38 cellular contexts compared by ENCODE assay signal in genomic region chr15:64730151-64730550, GRCh38. TPM values are rescaled to one million over a fixed set of nuclear protein-coding genes. Genes with fewer than 3 reads are reported as not detected.
"Had no signal": no experiment of that assay in that cellular context is flagged by ENCODE, and none has a peak within 500 bp of the region (broad histone marks: within the 10 kb centered on the region; RNA-seq: fewer than 3 reads in every experiment).

No MANE protein-coding gene starts in this region.

- DNase-seq: activated effector memory CD4-positive, alpha-beta T cell treated with anti-CD3 and anti-CD28 coated beads, Interleukin-2, amount 50 U/mL, for 16 hours; activated effector memory CD4-positive, alpha-beta T cell treated with Interleukin-2 at 50 U/mL for 16 hours; activated gamma-delta T cell; activated gamma-delta T cell treated with Interleukin-2 at 50 U/mL for 16 hours; activated naive CD4-positive, alpha-beta T cell; activated naive CD4-positive, alpha-beta T cell treated with anti-CD3 and anti-CD28 coated beads for 36 hours; activated naive CD4-positive, alpha-beta T cell treated with anti-CD3 and anti-CD28 coated beads, Interleukin-2, amount 10 ng/mL, durations not matched to agents 7 days and 5 days; activated naive CD4-positive, alpha-beta T cell treated with anti-CD3 and anti-CD28 coated beads, Interleukin-2, amount 50 U/mL, for 16 hours; activated naive CD4-positive, alpha-beta T cell treated with Interleukin-2 at 50 U/mL for 16 hours; activated naive CD8-positive, alpha-beta T cell treated with anti-CD3 and anti-CD28 coated beads for 36 hours; activated naive CD8-positive, alpha-beta T cell treated with anti-CD3 and anti-CD28 coated beads, Interleukin-2, amount 10 ng/mL, durations not matched to agents 7 days and 5 days; activated naive CD8-positive, alpha-beta T cell treated with anti-CD3 and anti-CD28 coated beads, Interleukin-2, amount 50 U/mL, for 24 hours; activated T-cell treated with anti-CD3 and anti-CD28 coated beads, Interleukin-2, amount 50 U/mL, for 24 hours; activated T-cell treated with anti-CD3 and anti-CD28 coated beads, Interleukin-2, amount 50 U/mL, for 4 hours; activated T-cell treated with anti-CD3 and anti-CD28 coated beads, Interleukin-2, amount 50 U/mL, for 48 hours; activated T-cell treated with anti-CD3 and anti-CD28 coated beads, Interleukin-2, amount 50 U/mL, for 72 hours; adrenal gland; amniotic stem cell; amygdala; anterior cingulate cortex; aorta; body of pancreas; brain microvascular endothelial cell; caudate nucleus; central memory CD4-positive, alpha-beta T cell; cerebellar nuclear complex had no signal

- H3K4me1 ChIP-seq: ascending aorta, breast epithelium had no signal

- H3K27me3 Mint-ChIP-seq: activated naive CD4-positive, alpha-beta T cell treated with anti-CD3 and anti-CD28 coated beads, Interleukin-2, amount 50 U/mL, for 24 hours; activated naive CD8-positive, alpha-beta T cell; activated naive CD8-positive, alpha-beta T cell treated with anti-CD3 and anti-CD28 coated beads for 36 hours; activated naive CD8-positive, alpha-beta T cell treated with anti-CD3 and anti-CD28 coated beads, Interleukin-2, amount 10 ng/mL, durations not matched to agents 7 days and 5 days; brain; central memory CD8-positive, alpha-beta T cell had no signal

- H3K27me3 ChIP-seq: adrenal gland, ascending aorta, body of pancreas, brain microvascular endothelial cell, breast epithelium, cardiac muscle cell had no signal

- H3K27ac Mint-ChIP-seq: activated naive CD4-positive, alpha-beta T cell treated with anti-CD3 and anti-CD28 coated beads for 36 hours; activated naive CD4-positive, alpha-beta T cell treated with anti-CD3 and anti-CD28 coated beads, Interleukin-2, amount 10 ng/mL, durations not matched to agents 7 days and 5 days; activated naive CD4-positive, alpha-beta T cell treated with anti-CD3 and anti-CD28 coated beads, Interleukin-2, amount 50 U/mL, for 24 hours; activated naive CD4-positive, alpha-beta T cell treated with anti-CD3 and anti-CD28 coated beads, Interleukin-2, amount 50 U/mL, for 72 hours; activated naive CD8-positive, alpha-beta T cell; activated naive CD8-positive, alpha-beta T cell treated with anti-CD3 and anti-CD28 coated beads for 36 hours; activated naive CD8-positive, alpha-beta T cell treated with anti-CD3 and anti-CD28 coated beads, Interleukin-2, amount 10 ng/mL, durations not matched to agents 7 days and 5 days; activated naive CD8-positive, alpha-beta T cell treated with anti-CD3 and anti-CD28 coated beads, Interleukin-2, amount 50 U/mL, for 24 hours; activated T-cell treated with anti-CD3 and anti-CD28 coated beads, Interleukin-2, amount 50 U/mL, for 24 hours; activated T-cell treated with anti-CD3 and anti-CD28 coated beads, Interleukin-2, amount 50 U/mL, for 72 hours; activated T-helper 1 cell treated with anti-CD3 and anti-CD28 coated beads, Interleukin-12 subunit alpha, Interleukin-12 subunit beta, Interleukin-2, Interleukin-4 antibody, amounts not matched to agents 30 ng/mL and 10 ng/mL and 1 ng/mL, durations not matched to agents 14 hours and 24 hours and 36 hours; activated T-helper 17 cell treated with anti-CD3 and anti-CD28 coated beads, Interleukin-2, amount 50 U/mL, for 72 hours; activated T-helper 2 cell treated with anti-CD3 and anti-CD28 coated beads, Interferon-gamma antibody, Interleukin-2, Interleukin-4, amounts not matched to agents 10 μg/mL and 5 μg/mL and 100 μg/mL, durations not matched to agents 14 hours and 24 hours and 36 hours; brain had no signal

- ATAC-seq: activated naive CD4-positive, alpha-beta T cell treated with anti-CD3 and anti-CD28 coated beads, Interleukin-2, amount 50 U/mL, for 72 hours; activated naive CD8-positive, alpha-beta T cell treated with anti-CD3 and anti-CD28 coated beads, Interleukin-2, amount 50 U/mL, for 24 hours; activated T-cell treated with anti-CD3 and anti-CD28 coated beads, Interleukin-2, amount 50 U/mL, for 4 hours; activated T-cell treated with anti-CD3 and anti-CD28 coated beads, Interleukin-2, amount 50 U/mL, for 72 hours; activated T-helper 17 cell treated with anti-CD3 and anti-CD28 coated beads, Interleukin-2, amount 50 U/mL, for 72 hours; body of pancreas had no signal

- H3K4me3 ChIP-seq: adrenal gland, ascending aorta, body of pancreas, breast epithelium, cardiac muscle cell had no signal

- H3K4me3 Mint-ChIP-seq: activated naive CD4-positive, alpha-beta T cell treated with anti-CD3 and anti-CD28 coated beads for 36 hours; activated naive CD4-positive, alpha-beta T cell treated with anti-CD3 and anti-CD28 coated beads, Interleukin-2, amount 10 ng/mL, durations not matched to agents 7 days and 5 days; activated naive CD4-positive, alpha-beta T cell treated with anti-CD3 and anti-CD28 coated beads, Interleukin-2, amount 50 U/mL, for 24 hours; activated naive CD8-positive, alpha-beta T cell; activated naive CD8-positive, alpha-beta T cell treated with anti-CD3 and anti-CD28 coated beads for 36 hours; activated naive CD8-positive, alpha-beta T cell treated with anti-CD3 and anti-CD28 coated beads, Interleukin-2, amount 10 ng/mL, durations not matched to agents 7 days and 5 days; activated naive CD8-positive, alpha-beta T cell treated with anti-CD3 and anti-CD28 coated beads, Interleukin-2, amount 50 U/mL, for 24 hours; activated T-cell treated with anti-CD3 and anti-CD28 coated beads, Interleukin-2, amount 50 U/mL, for 24 hours; activated T-cell treated with anti-CD3 and anti-CD28 coated beads, Interleukin-2, amount 50 U/mL, for 4 hours; activated T-cell treated with anti-CD3 and anti-CD28 coated beads, Interleukin-2, amount 50 U/mL, for 72 hours; activated T-helper 1 cell treated with anti-CD3 and anti-CD28 coated beads, Interleukin-12 subunit alpha, Interleukin-12 subunit beta, Interleukin-2, Interleukin-4 antibody, amounts not matched to agents 30 ng/mL and 10 ng/mL and 1 ng/mL, durations not matched to agents 14 hours and 24 hours and 36 hours; activated T-helper 17 cell treated with anti-CD3 and anti-CD28 coated beads, Interleukin-2, amount 50 U/mL, for 72 hours; brain; central memory CD8-positive, alpha-beta T cell had no signal

- H3K27ac ChIP-seq: adrenal gland, ascending aorta, body of pancreas, brain microvascular endothelial cell, breast epithelium, cardiac muscle cell had no signal

- H3K36me3 Mint-ChIP-seq: activated naive CD4-positive, alpha-beta T cell treated with anti-CD3 and anti-CD28 coated beads, Interleukin-2, amount 10 ng/mL, durations not matched to agents 7 days and 5 days; activated naive CD4-positive, alpha-beta T cell treated with anti-CD3 and anti-CD28 coated beads, Interleukin-2, amount 50 U/mL, for 24 hours; activated naive CD4-positive, alpha-beta T cell treated with anti-CD3 and anti-CD28 coated beads, Interleukin-2, amount 50 U/mL, for 72 hours; activated naive CD8-positive, alpha-beta T cell; activated naive CD8-positive, alpha-beta T cell treated with anti-CD3 and anti-CD28 coated beads for 36 hours; activated naive CD8-positive, alpha-beta T cell treated with anti-CD3 and anti-CD28 coated beads, Interleukin-2, amount 10 ng/mL, durations not matched to agents 7 days and 5 days; brain had no signal

- H3K36me3 ChIP-seq: adrenal gland, ascending aorta, brain microvascular endothelial cell, breast epithelium had no signal

- H3K9me3 ChIP-seq: adrenal gland, ascending aorta, body of pancreas, breast epithelium had no signal

- H3K9me3 Mint-ChIP-seq: activated naive CD4-positive, alpha-beta T cell treated with anti-CD3 and anti-CD28 coated beads for 36 hours; activated naive CD4-positive, alpha-beta T cell treated with anti-CD3 and anti-CD28 coated beads, Interleukin-2, amount 10 ng/mL, durations not matched to agents 7 days and 5 days; activated naive CD4-positive, alpha-beta T cell treated with anti-CD3 and anti-CD28 coated beads, Interleukin-2, amount 50 U/mL, for 24 hours; activated naive CD4-positive, alpha-beta T cell treated with anti-CD3 and anti-CD28 coated beads, Interleukin-2, amount 50 U/mL, for 72 hours; activated naive CD8-positive, alpha-beta T cell treated with anti-CD3 and anti-CD28 coated beads for 36 hours; activated naive CD8-positive, alpha-beta T cell treated with anti-CD3 and anti-CD28 coated beads, Interleukin-2, amount 10 ng/mL, durations not matched to agents 7 days and 5 days; activated naive CD8-positive, alpha-beta T cell treated with anti-CD3 and anti-CD28 coated beads, Interleukin-2, amount 50 U/mL, for 24 hours; activated T-cell treated with anti-CD3 and anti-CD28 coated beads, Interleukin-2, amount 50 U/mL, for 24 hours; activated T-cell treated with anti-CD3 and anti-CD28 coated beads, Interleukin-2, amount 50 U/mL, for 4 hours; activated T-cell treated with anti-CD3 and anti-CD28 coated beads, Interleukin-2, amount 50 U/mL, for 72 hours; activated T-helper 1 cell treated with anti-CD3 and anti-CD28 coated beads, Interleukin-12 subunit alpha, Interleukin-12 subunit beta, Interleukin-2, Interleukin-4 antibody, amounts not matched to agents 30 ng/mL and 10 ng/mL and 1 ng/mL, durations not matched to agents 14 hours and 24 hours and 36 hours; activated T-helper 17 cell treated with anti-CD3 and anti-CD28 coated beads, Interleukin-2, amount 50 U/mL, for 72 hours; activated T-helper 2 cell treated with anti-CD3 and anti-CD28 coated beads, Interferon-gamma antibody, Interleukin-2, Interleukin-4, amounts not matched to agents 10 μg/mL and 5 μg/mL and 100 μg/mL, durations not matched to agents 14 hours and 24 hours and 36 hours; brain; central memory CD8-positive, alpha-beta T cell had no signal

RNA-seq across cellular contexts. Expression of gene RBPMS2, which starts 45.2 kb away (rescaled TPM):
- total RNA-seq: activated naive CD4-positive, alpha-beta T cell treated with anti-CD3 and anti-CD28 coated beads for 36 hours; activated naive CD4-positive, alpha-beta T cell treated with anti-CD3 and anti-CD28 coated beads, Interleukin-2, amount 50 U/mL, for 72 hours; activated naive CD8-positive, alpha-beta T cell treated with anti-CD3 and anti-CD28 coated beads for 36 hours; activated naive CD8-positive, alpha-beta T cell treated with anti-CD3 and anti-CD28 coated beads, Interleukin-2, amount 10 ng/mL, durations not matched to agents 7 days and 5 days; activated T-helper 17 cell treated with anti-CD3 and anti-CD28 coated beads, Interleukin-2, amount 50 U/mL, for 72 hours; ascending aorta; bronchial epithelial cell had no signal
